In genomic region chr2:134446431-134447091, GRCh38 we compare ENCODE assay signal across 12 cellular contexts.
DNase-seq lines count a peak whose midpoint lies in the region; ATAC-seq, FAIRE-seq and TF ChIP-seq lines count a peak whose summit lies in the region.
"Had no signal": no experiment of that assay in that cellular context is flagged by ENCODE, and none has a peak within 500 bp of the region (broad histone marks: within the 10 kb centered on the region; RNA-seq: fewer than 3 reads in every experiment).

No MANE protein-coding gene starts in this region.

- no peak for ATAC-seq in HG03025 (IDR thresholded peaks at IDR 0.05; ENCODE audit: low FRiP score, unreplicated experiment)

- H3K36me3 ChIP-seq in ascending aorta = peaks cover 14 to 21% of the 10 kb centered on the region in 2 donors

- no peak for TF ChIP-seq CTCF in ascending aorta (IDR thresholded peaks at IDR 0.05)

- intact Hi-C loops in ascending aorta (cut with DNase I) = no loop called here

- no peaks in the 10 kb centered on the region for H3K4me1 ChIP-seq in ascending aorta
- H3K4me1 ChIP-seq: parathyroid adenoma had no signal

- no peaks in the 10 kb centered on the region for H3K27me3 ChIP-seq in ascending aorta

- H3K9me3 ChIP-seq in ascending aorta = no peaks in the 10 kb centered on the region

- DNase-seq in AG08395 (ENCODE audit: low spot score) = peak; percentile 52
- DNase-seq in HS-27A (ENCODE audit: low read depth) = peak; percentile 11
- DNase-seq in amniotic epithelial cell (ENCODE audit: low read depth) = peak; percentile 34
- DNase-seq in kidney tubule cell (ENCODE audit: low spot score) = peak; percentile 59
- no peak for DNase-seq in foreskin melanocyte
- DNase-seq in GM19239 (ENCODE audit: insufficient read length, low spot score) = no peak
- DNase-seq in ascending aorta (ENCODE audit: low spot score in 2 of 2) = no peak
- DNase-seq: activated CD4-positive, alpha-beta T cell treated with anti-CD3 and anti-CD28 coated beads for 48 hours; activated naive CD4-positive, alpha-beta T cell treated with anti-CD3 and anti-CD28 coated beads, Interleukin-2, amount 50 U/mL, for 16 hours; NCI-H2081 treated with DMSO at 0.1 percent for 48 hours had no signal

- no peak overlapping the region for H3K4me3 ChIP-seq in ascending aorta

- H3K27ac ChIP-seq in ascending aorta = no peak overlapping the region
- H3K27ac ChIP-seq: parathyroid adenoma had no signal

- FAIRE-seq in GM19239 (lab: Jason Lieb, UNC) = no peak

Comparison
In these comparisons a context has a peak if more than half of its experiments do, and no peak if none do; other contexts are left out.
1. DNase-seq: peak in AG08395 (single experiment), HS-27A (single experiment), amniotic epithelial cell (single experiment) and kidney tubule cell (single experiment); none in foreskin melanocyte (single experiment), GM19239 (single experiment) and ascending aorta (0 of 2).